In the genomic region with DNA sequence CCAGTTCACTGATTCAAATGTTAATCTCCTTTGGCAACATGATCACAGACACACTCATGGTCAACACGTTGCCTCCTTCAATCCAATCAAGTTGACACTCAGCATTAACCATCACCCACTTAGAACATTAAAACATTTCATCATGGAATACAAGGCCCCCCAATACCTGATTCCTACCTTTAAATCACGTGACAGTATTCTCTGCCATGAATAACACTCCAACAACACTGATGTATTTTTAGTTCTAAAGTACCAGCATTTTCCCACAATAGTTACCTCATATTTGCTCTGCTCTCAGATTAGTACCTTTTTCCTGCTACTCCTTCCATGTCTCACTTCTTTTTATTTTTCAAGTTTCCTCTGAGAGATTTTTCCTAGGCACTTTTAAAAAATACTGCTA, we compare ENCODE assay signal across 8 cellular contexts. TPM values are rescaled to one million over a fixed set of nuclear protein-coding genes. Genes with fewer than 3 reads are reported as not detected.
"Had no signal": no experiment of that assay in that cellular context is flagged by ENCODE, and none has a peak within 500 bp of the region (broad histone marks: within the 10 kb centered on the region; RNA-seq: fewer than 3 reads in every experiment).

No MANE protein-coding gene starts in this region.

- H3K4me2 ChIP-seq: KMS-11 had no signal

- H3K27ac ChIP-seq: HL-60, KMS-11 had no signal

- DNase-seq: IMR-90, KBM-7, KG1 had no signal

- FAIRE-seq: HTR-8/SVneo had no signal

- H3K9ac ChIP-seq: KMS-11 had no signal

RNA-seq across cellular contexts. Expression of a gene that starts 19.6 kb away (rescaled TPM):
- total RNA-seq: HT-29 had no signal
- polyA plus RNA-seq: IgD-negative memory B cell had no signal
